Comparison of ENCODE assay signal across 21 cellular contexts in the genomic region with DNA sequence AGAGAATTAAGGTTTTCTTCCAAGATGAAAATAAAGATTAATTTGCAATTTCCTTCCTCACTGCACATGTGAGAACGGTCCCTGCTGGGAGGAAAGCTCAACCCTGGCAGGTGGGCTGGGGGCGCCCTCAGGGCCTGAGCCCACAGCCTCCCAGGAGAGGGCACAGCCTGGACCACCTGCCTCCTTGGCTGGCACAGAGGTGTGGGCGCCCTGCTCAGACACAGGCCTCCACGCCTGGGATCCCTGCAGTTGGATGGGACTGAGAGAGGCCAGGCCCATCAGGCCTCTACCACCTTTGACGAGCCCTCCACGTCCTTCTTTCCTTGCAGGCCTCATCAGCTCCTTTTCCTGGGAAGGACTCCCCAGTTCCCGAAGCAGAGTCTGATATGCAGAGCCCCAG. TPM values are rescaled to one million over a fixed set of nuclear protein-coding genes. Genes with fewer than 3 reads are reported as not detected.
A peak's percentile ranks its signal among the peaks of the same experiment; 100 is the strongest.
DNase-seq lines count a peak whose midpoint lies in the region; ATAC-seq, FAIRE-seq and TF ChIP-seq lines count a peak whose summit lies in the region.
"Had no signal": no experiment of that assay in that cellular context is flagged by ENCODE, and none has a peak within 500 bp of the region (broad histone marks: within the 10 kb centered on the region; RNA-seq: fewer than 3 reads in every experiment).

No MANE protein-coding gene starts in this region.

- CTCF ChIA-PET in A673 (lab: Charles Lee), result no interaction called here
- CTCF ChIA-PET in K562 (lab: Yijun Ruan, JAX; ENCODE audit: low intra/inter-chr PET ratio), result no interaction called here
- CTCF ChIA-PET in HEK293T (lab: Yijun Ruan, JAX), result interaction anchor here (1.3 kb wide), 1 partner anchor 121 kb away, joined by 3 read pairs; no protein-coding TSS in a partner anchor

- H3K9me1 ChIP-seq in K562 (ENCODE audit: control insufficient read depth, insufficient read depth, low read length), result no peaks in the 10 kb centered on the region

- intact Hi-C loops in A673 (cut with micrococcal nuclease; ENCODE audit: unreplicated experiment), result no loop called here
- intact Hi-C loops in K562 (cut with micrococcal nuclease), result no loop called here

- DNase-seq in A673 (ENCODE audit: low spot score) (no peak), K562 (ENCODE audit: extremely low read depth in 1 of 4, low spot score in 3 of 4) (no peak), KBM-7 (no peak), HEK293T (ENCODE audit: extremely low spot score) (no peak), dermis blood vessel endothelial cell (no peak)
- DNase-seq: 8988T; Calu3; CD4-positive, alpha-beta memory T cell; DMS53; DMS79 treated with DMSO at 0.1 percent for 48 hours; GF-D8; GOT3 had no signal

- POLR2A ChIA-PET in A673 (lab: Charles Lee; ENCODE audit: low non-redundant PET), result no interaction called here
- POLR2A ChIA-PET in K562 (lab: Yijun Ruan, JAX), result no interaction called here
- POLR2A ChIA-PET in HEK293T (lab: Yijun Ruan, JAX), result no interaction called here

- H3K4me2 ChIP-seq in BLaER1 treated with 17β-estradiol and CSF1 and Interleukin-3, amounts not matched to agents 10 nM and 100 nM, result peak overlapping the region in 7 of 11 experiments; percentile 7 to 66 (median 41); a peak in 11 of 22 replicates
- H3K4me2 ChIP-seq in K562 (ENCODE audit: insufficient read depth, low read length), result no peak overlapping the region
- H3K4me2 ChIP-seq: A549 had no signal

- H3K4me1 ChIP-seq in A673 (ENCODE audit: insufficient read depth, low read length, poor library complexity, severe bottlenecking), result no peaks in the 10 kb centered on the region
- H3K4me1 ChIP-seq in BLaER1 treated with 17β-estradiol and CSF1 and Interleukin-3, amounts not matched to agents 10 nM and 100 nM, result peaks cover 9 to 27% (median 16%) of the 10 kb centered on the region in 10 experiments; a peak in 19 of 20 replicates
- H3K4me1 ChIP-seq in K562 (replicated peaks in 1 of 2; ENCODE audit: control insufficient read depth in 2 of 2, insufficient read depth in 2 of 2, low read length in 2 of 2), result peaks cover 60 to 88% of the 10 kb centered on the region in 2 experiments
- H3K4me1 ChIP-seq: HAP-1 had no signal

- H3K27me3 ChIP-seq in A673 (replicated peaks; ENCODE audit: insufficient read depth, low read depth, low read length, poor library complexity) (no peaks in the 10 kb centered on the region), K562 (ENCODE audit: control insufficient read depth in 2 of 2, insufficient read depth in 2 of 2, low read length in 2 of 2) (no peaks in the 10 kb centered on the region)
- H3K27me3 ChIP-seq in BLaER1 treated with 17β-estradiol and CSF1 and Interleukin-3, amounts not matched to agents 10 nM and 100 nM, result no peaks in the 10 kb centered on the region

- 86% methylated on average over 4 of the region's 7 CpGs for whole genome bisulfite sequencing in K562 (ENCODE audit: insufficient coverage, low coverage, missing lambda C conversion rate)

- no peak for TF ChIP-seq RAD21 in K562 (CRISPR knock-in tag; conservative IDR thresholded peaks at IDR 0.05 in 1 of 2, IDR thresholded peaks at IDR 0.05 in 1 of 2)

- FAIRE-seq in K562 (lab: Jason Lieb, UNC), result no peak
- FAIRE-seq: A549, GM12891, H54 had no signal

- no peak for ATAC-seq in K562
- ATAC-seq: A549 had no signal

- no peak overlapping the region for H3K4me3 ChIP-seq in A673 (ENCODE audit: low read depth, low read length, poor library complexity, severe bottlenecking)
- H3K4me3 ChIP-seq in BLaER1 treated with 17β-estradiol and CSF1 and Interleukin-3, amounts not matched to agents 10 nM and 100 nM, result no peak overlapping the region
- H3K4me3 ChIP-seq in K562, result no peak overlapping the region
- H3K4me3 ChIP-seq: A549, HAP-1 had no signal

- H3K9ac ChIP-seq in BLaER1 treated with 17β-estradiol and CSF1 and Interleukin-3, amounts not matched to agents 10 nM and 100 nM, result peak overlapping the region in 2 of 11 experiments; percentile 28 to 41; a peak in 4 of 22 replicates
- peak overlapping the region in 1 of 2 experiments; percentile 75; a peak in 2 of 4 replicates for H3K9ac ChIP-seq in K562 (ENCODE audit: insufficient read depth in 1 of 2, low read depth in 2 of 2, low read length in 2 of 2)

- H3K36me3 ChIP-seq in A673 (ENCODE audit: insufficient read depth, low read length, poor library complexity, severe bottlenecking) (no peaks in the 10 kb centered on the region), K562 (ENCODE audit: control insufficient read depth, insufficient read depth, low read length) (no peaks in the 10 kb centered on the region)
- no peaks in the 10 kb centered on the region for H3K36me3 ChIP-seq in BLaER1 treated with 17β-estradiol and CSF1 and Interleukin-3, amounts not matched to agents 10 nM and 100 nM
- H3K36me3 ChIP-seq: HAP-1 had no signal

- in situ Hi-C loops in K562 (cut with MboI), result no loop called here
- in situ Hi-C loops in KBM-7 (cut with MboI; ENCODE audit: low pct_unique_long_range_greater_than_20kb, low sequenced_read_pairs), result no loop called here

- TF ChIP-seq EP300 in K562 (IDR thresholded peaks at IDR 0.05; ENCODE audit: low read length), result no peak

- H3K27ac ChIP-seq in A673 (ENCODE audit: low read depth, low read length, poor library complexity, severe bottlenecking), result peak overlapping the region; percentile 18
- H3K27ac ChIP-seq in BLaER1 treated with 17β-estradiol and CSF1 and Interleukin-3, amounts not matched to agents 10 nM and 100 nM, result no peak overlapping the region
- peak overlapping the region; percentile 54; the same call in 2 of the 3 replicates for H3K27ac ChIP-seq in K562 (ENCODE audit: extremely low read depth, low read depth, low read length)

- BruUV-seq in A673 (replicated peaks; lab: Mats Ljungman, UMichigan) (no TSS peak), K562 (replicated peaks; lab: Mats Ljungman, UMichigan) (no TSS peak)

- H4K20me1 ChIP-seq in BLaER1 treated with 17β-estradiol and CSF1 and Interleukin-3, amounts not matched to agents 10 nM and 100 nM, result peaks cover 0 to 15% (median 0%) of the 10 kb centered on the region in 11 experiments; a peak in 3 of 22 replicates
- no peaks in the 10 kb centered on the region for H4K20me1 ChIP-seq in K562 (replicated peaks; ENCODE audit: control insufficient read depth, insufficient read depth, low read length)

- TF ChIP-seq CTCF in A673 (conservative IDR thresholded peaks at IDR 0.05; ENCODE audit: low read depth, low read length) (no peak), K562 (IDR thresholded peaks at IDR 0.05 in 2 of 3, conservative IDR thresholded peaks at IDR 0.05 in 1 of 3; ENCODE audit: insufficient read depth in 2 of 3, low read depth in 1 of 3, low read length in 3 of 3) (no peak)

- H2AFZ ChIP-seq in K562 (ENCODE audit: low read depth, low read length), result no peak overlapping the region

- TF ChIP-seq POLR2A in K562 (conservative IDR thresholded peaks at IDR 0.05), result no peak

- H3K79me2 ChIP-seq in K562 (ENCODE audit: control insufficient read depth, insufficient read depth, low read length), result peaks cover 26% of the 10 kb centered on the region

- no peaks in the 10 kb centered on the region for H3K9me3 ChIP-seq in A673 (ENCODE audit: low read depth, low read length, poor library complexity, severe bottlenecking)
- peaks cover 0 to 8% (median 0%) of the 10 kb centered on the region in 11 experiments; a peak in 5 of 22 replicates for H3K9me3 ChIP-seq in BLaER1 treated with 17β-estradiol and CSF1 and Interleukin-3, amounts not matched to agents 10 nM and 100 nM (replicated peaks in 1 of 11)
- H3K9me3 ChIP-seq in K562 (replicated peaks; ENCODE audit: control insufficient read depth, insufficient read depth, low read depth, low read length), result peaks cover 2% of the 10 kb centered on the region; the same call in 1 of the 2 replicates
- H3K9me3 ChIP-seq: A549, HAP-1 had no signal

TF ChIP-seq in K562, 482 proteins besides CTCF, POLR2A, EP300 and RAD21:
- no peak for TF ChIP-seq ETV6 (IDR thresholded peaks at IDR 0.05; ENCODE audit: borderline replicate concordance in 1 of 2, low read depth in 2 of 2, low read length in 1 of 2)
- TF ChIP-seq ETV6 (CRISPR knock-in tag; IDR thresholded peaks at IDR 0.05; ENCODE audit: borderline replicate concordance), result no peak
- peak; percentile 79 for TF ChIP-seq ZNF239 (CRISPR knock-in tag; IDR thresholded peaks at IDR 0.05)

TF ChIP-seq in HEK293T, 16 proteins besides CTCF, POLR2A, EP300 and RAD21:
- TF ChIP-seq ARNT (IDR thresholded peaks at IDR 0.05) (no peak), BHLHE40 (IDR thresholded peaks at IDR 0.05; ENCODE audit: borderline replicate concordance) (no peak), FOXM1 (IDR thresholded peaks at IDR 0.05; ENCODE audit: borderline replicate concordance) (no peak), LEF1 (IDR thresholded peaks at IDR 0.05; ENCODE audit: borderline replicate concordance) (no peak), FOXA1 (IDR thresholded peaks at IDR 0.05) (no peak), SUZ12 (IDR thresholded peaks at IDR 0.05) (no peak), CTBP1 (IDR thresholded peaks at IDR 0.05; ENCODE audit: borderline replicate concordance) (no peak), ELF4 (IDR thresholded peaks at IDR 0.05) (no peak), FOXK2 (IDR thresholded peaks at IDR 0.05) (no peak)
TF ChIP-seq in HEK293T: peak in this region for 0.

RNA-seq across cellular contexts. Expression of gene DNAJB8, which starts 46.4 kb away (rescaled TPM):
- not detected in 2 replicates for total RNA-seq in A673 (2021)
- total RNA-seq in K562 (2011; cell fraction: chromatin; rRNA removed; ENCODE audit: low replicate concordance), result not detected in 2 replicates
- total RNA-seq in K562 (2011; cell fraction: nucleolus; rRNA removed), result not detected in 2 replicates
- total RNA-seq in K562 (2011; cell fraction: nucleoplasm; rRNA removed), result not detected in 2 replicates
- 0.04 TPM in 1 of 2 replicates, not detected in the other for total RNA-seq in K562 (2014; rRNA removed)
- total RNA-seq in K562 (2014; rRNA removed; fragmentation: Illumina TruSeq; extraction: Trizol), result not detected in 2 replicates
- not detected in 2 replicates for total RNA-seq in K562 (2015; rRNA removed; fragmentation: Illumina TruSeq; extraction: Trizol)
- not detected in 2 replicates for total RNA-seq in K562 (2021)
- not detected in 2 replicates for polyA plus RNA-seq in K562 (2011; rRNA removed)
- polyA plus RNA-seq in K562 (2011; cell fraction: cytosol; rRNA removed), result not detected in 2 replicates
- polyA plus RNA-seq in K562 (2011; cell fraction: nucleus; rRNA removed), result not detected in 2 replicates
- polyA plus RNA-seq in K562 (2012), result not detected in 2 replicates
- not detected in 2 replicates for polyA plus RNA-seq in K562 (2014; fragmentation: Illumina TruSeq; extraction: Trizol)
- not detected for polyA plus RNA-seq in K562 (2014; fragmentation: Nextera tagmentation; extraction: Ambion mirVana)
- not detected in 2 replicates for polyA plus RNA-seq in K562 (2014; rRNA removed)
- polyA minus RNA-seq in K562 (2011; rRNA and poly(A)+ RNA removed), result not detected in 2 replicates
- polyA minus RNA-seq in K562 (2011; cell fraction: cytosol; rRNA and poly(A)+ RNA removed), result not detected in 2 replicates
- not detected in 2 replicates for polyA minus RNA-seq in K562 (2011; cell fraction: nucleus; rRNA and poly(A)+ RNA removed)
- total RNA-seq in dermis blood vessel endothelial cell, result not detected in 2 replicates
- total RNA-seq: Calu3; CD4-positive, alpha-beta memory T cell; Daoy; G401 had no signal
- polyA plus RNA-seq: A549; BJ; CD14-positive monocyte; CD4-positive, alpha-beta memory T cell had no signal

Comparison
In these comparisons a context has a peak if more than half of its experiments do, and no peak if none do; other contexts are left out.
1. H3K27ac ChIP-seq: peak in A673 (single experiment) and K562 (single experiment); none in BLaER1 treated with 17β-estradiol and CSF1 and Interleukin-3, amounts not matched to agents 10 nM and 100 nM (0 of 11).